Comparison of ENCODE assay signal across 8 cellular contexts in the genomic region with DNA sequence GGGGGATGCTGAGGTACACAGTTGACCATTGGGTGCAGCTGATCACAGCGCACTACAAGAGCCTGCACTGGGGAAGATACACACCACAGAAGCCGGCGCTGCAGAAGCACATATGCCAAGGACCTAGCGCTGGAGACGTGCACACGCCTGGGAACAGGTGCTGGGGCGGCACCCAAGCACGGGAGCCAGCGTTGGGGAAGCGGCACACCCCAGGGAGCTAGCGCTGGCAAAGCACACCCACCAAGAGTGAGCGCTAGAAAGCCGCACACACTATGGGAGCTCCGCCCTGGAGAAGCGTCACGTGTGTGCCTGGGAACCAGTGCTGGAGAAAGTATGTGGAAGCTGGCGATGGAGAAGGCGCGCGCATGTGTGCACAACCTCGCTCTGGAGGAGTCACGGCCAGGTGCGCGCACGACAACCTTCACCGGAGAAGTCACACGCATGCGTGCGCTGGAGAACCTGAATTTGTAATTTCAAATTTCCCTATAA. TPM values are rescaled to one million over a fixed set of nuclear protein-coding genes. Genes with fewer than 3 reads are reported as not detected.
DNase-seq lines count a peak whose midpoint lies in the region; ATAC-seq and TF ChIP-seq lines count a peak whose summit lies in the region.

No MANE protein-coding gene starts in this region.

- TF ChIP-seq CTCF in right atrium auricular region (IDR thresholded peaks at IDR 0.05) = no peak
- no peak for TF ChIP-seq CTCF in psoas muscle (IDR thresholded peaks at IDR 0.05)

- ATAC-seq in psoas muscle (peak; percentile 61 to 75 (median 68)), HG03039 (IDR thresholded peaks at IDR 0.05; ENCODE audit: unreplicated experiment) (no peak)

- WGBS in psoas muscle, 3 donors = 40 to 57% (median 41%) methylated on average over 29 of the region's 29 CpGs

- H3K9me3 ChIP-seq in ES-I3 (ENCODE audit: control insufficient read depth, insufficient read depth, low read length) (no peaks in the 10 kb centered on the region), adipocyte (ENCODE audit: control insufficient read depth, low read length) (no peaks in the 10 kb centered on the region), right atrium auricular region (no peaks in the 10 kb centered on the region), psoas muscle (no peaks in the 10 kb centered on the region)

- H3K4me1 ChIP-seq in ES-I3 (ENCODE audit: insufficient read depth, low read length) = peaks cover 9% of the 10 kb centered on the region; the same call in 1 of the 2 replicates
- H3K4me1 ChIP-seq in adipocyte (ENCODE audit: control insufficient read depth, insufficient read depth, low read length) = no peaks in the 10 kb centered on the region
- peaks cover 0 to 9% of the 10 kb centered on the region in 2 donors for H3K4me1 ChIP-seq in right atrium auricular region
- H3K4me1 ChIP-seq in psoas muscle = peaks cover 9% of the 10 kb centered on the region

- H3K4me3 ChIP-seq in adipocyte (ENCODE audit: low read length) (peak overlapping the region; percentile 79), right atrium auricular region (peak overlapping the region; percentile 16 to 47), psoas muscle (peak overlapping the region; percentile 65)

- no peaks in the 10 kb centered on the region for H3K27me3 ChIP-seq in adipocyte (replicated peaks; ENCODE audit: control insufficient read depth, insufficient read depth, low read length)
- no peaks in the 10 kb centered on the region for H3K27me3 ChIP-seq in right atrium auricular region
- H3K27me3 ChIP-seq in psoas muscle (ENCODE audit: insufficient read depth in 3 of 3, low read length in 2 of 3) = no peaks in the 10 kb centered on the region

- H3K9ac ChIP-seq in ES-I3 (ENCODE audit: low read depth, low read length) (peak overlapping the region; percentile 53; the same call in 1 of the 2 replicates), adipocyte (ENCODE audit: low read length) (no peak overlapping the region)

- intact Hi-C loops in psoas muscle (cut with DNase I) = loop anchor here (10.0 kb wide), 3 partner anchors 202 to 1858 kb away; partner anchors contain the start of genes ERCC6L2 (in 1 of the 2), FAM120A (in 1 of the 2), FAM120AOS (in 1 of the 2) and PTCH1 (in 1 of the 2)

- DNase-seq in NCI-H1930 (lab: John Stamatoyannopoulos, UW) (peak; percentile 35), adipocyte (ENCODE audit: low read depth) (peak; percentile 60), right atrium auricular region (ENCODE audit: low spot score) (no peak), psoas muscle (peak; percentile 43 to 75), globus pallidus (ENCODE audit: low spot score) (no peak)
- no peak for DNase-seq in activated CD4-positive, CD25-positive, alpha-beta regulatory T cell treated with anti-CD3 and anti-CD28 coated beads, Interleukin-2, amount 50 U/mL, for 72 hours

- H3K27ac ChIP-seq in right atrium auricular region = no peak overlapping the region
- no peak overlapping the region for H3K27ac ChIP-seq in psoas muscle

- H3K36me3 ChIP-seq in ES-I3 (ENCODE audit: insufficient read depth, low read length) (no peaks in the 10 kb centered on the region), adipocyte (ENCODE audit: control insufficient read depth, insufficient read depth, low read length, severe bottlenecking) (no peaks in the 10 kb centered on the region), right atrium auricular region (no peaks in the 10 kb centered on the region), psoas muscle (ENCODE audit: insufficient read depth in 1 of 2, low read depth in 1 of 2) (no peaks in the 10 kb centered on the region)

RNA-seq across cellular contexts. Expression of gene FANCC, which starts 4.5 kb away (rescaled TPM):
- total RNA-seq in right atrium auricular region (1 to 10 TPM; 1.8 to 6.2 TPM), psoas muscle (1 to 10 TPM; 2.1 to 5.2 (median 4.2) TPM)
- polyA plus RNA-seq in psoas muscle = 1 to 10 TPM; 2.2 to 3.6 (median 2.4) TPM

Comparison
In these comparisons a context has a peak if more than half of its experiments do, and no peak if none do; other contexts are left out.
1. DNase-seq: peak in NCI-H1930 (2 of 2), adipocyte (single experiment) and psoas muscle (2 of 2); none in right atrium auricular region (single experiment), globus pallidus (single experiment) and activated CD4-positive, CD25-positive, alpha-beta regulatory T cell treated with anti-CD3 and anti-CD28 coated beads, Interleukin-2, amount 50 U/mL, for 72 hours (single experiment).
2. Peak in every context shown above with its lines, with median percentiles within 50 percentile points of each other: H3K4me3 ChIP-seq.